29 cellular contexts compared by ENCODE assay signal in the genomic region with DNA sequence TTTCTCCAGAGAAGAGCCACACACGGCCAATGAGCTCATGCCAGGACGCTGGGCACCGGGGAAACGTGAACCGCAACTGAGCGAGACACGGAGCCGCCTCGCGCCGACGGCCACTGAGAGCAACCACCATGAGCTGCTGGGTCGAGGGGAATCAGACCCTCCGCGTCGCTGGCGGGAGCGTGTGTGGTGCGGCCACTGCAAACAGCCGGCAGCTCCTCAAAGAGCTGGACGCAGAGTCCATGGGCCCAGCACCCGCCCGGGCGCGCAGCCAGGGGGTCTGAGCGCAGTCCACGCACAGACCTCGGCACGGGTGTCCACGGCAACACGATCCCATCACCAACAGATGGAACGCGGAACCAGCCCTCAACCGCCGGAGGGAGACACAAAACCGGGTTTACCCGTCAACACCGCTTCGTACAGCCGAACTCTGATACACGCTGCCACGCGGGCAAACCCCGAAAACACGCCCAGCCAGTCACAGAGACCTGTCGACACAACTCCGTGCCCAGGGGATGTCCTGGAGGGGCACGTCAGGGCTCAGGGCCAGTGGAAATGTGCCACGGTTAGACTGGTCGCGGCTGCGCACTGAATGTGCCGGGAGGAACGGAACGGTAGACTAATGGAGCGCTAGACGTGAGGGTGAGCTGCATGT.
DNase-seq lines count a peak whose midpoint lies in the region; ATAC-seq, FAIRE-seq and TF ChIP-seq lines count a peak whose summit lies in the region.
"Had no signal": no experiment of that assay in that cellular context is flagged by ENCODE, and none has a peak within 500 bp of the region (broad histone marks: within the 10 kb centered on the region; RNA-seq: fewer than 3 reads in every experiment).

No MANE protein-coding gene starts in this region.

- DNase-seq in right atrium auricular region (ENCODE audit: low spot score) = peak; percentile 40
- no peak for DNase-seq in left cardiac atrium
- DNase-seq in kidney = peak; percentile 57
- peak in 1 of 2 donors; percentile 9 for DNase-seq in trophoblast cell
- no peak for DNase-seq in stimulated activated effector memory CD8-positive, alpha-beta T cell treated with anti-CD3 and anti-CD28 coated beads, Interleukin-12 subunit alpha, Interleukin-12 subunit beta, amount 100 ng/mL, for 72 hours (ENCODE audit: low spot score in 2 of 2)
- DNase-seq in Calu3 = no peak
- DNase-seq: activated CD8-positive, alpha-beta T cell treated with anti-CD3 and anti-CD28 coated beads, Interleukin-2, amount 10 ng/mL, durations not matched to agents 7 days and 5 days; activated naive CD4-positive, alpha-beta T cell treated with anti-CD3 and anti-CD28 coated beads for 36 hours; activated T-cell treated with anti-CD3 and anti-CD28 coated beads, Interleukin-2, amount 50 U/mL, for 4 hours; amniotic stem cell; Caco-2; cortex of kidney; endodermal cell; esophagus squamous epithelium; gastrocnemius medialis; hippocampal formation; KBM-7; left ventricle myocardium inferior; MG63; NCI-H1436 treated with DMSO at 0.1 percent for 48 hours; NK-92 treated with Interleukin-12 subunit alpha and Interleukin-12 subunit beta, amount 100 ng/mL, for 24 hours; T-cell had no signal

- no peaks in the 10 kb centered on the region for H3K36me3 Mint-ChIP-seq in stimulated activated effector memory CD8-positive, alpha-beta T cell treated with anti-CD3 and anti-CD28 coated beads, Interleukin-12 subunit alpha, Interleukin-12 subunit beta, amount 100 ng/mL, for 72 hours
- H3K36me3 Mint-ChIP-seq in Calu3 (ENCODE audit: insufficient read depth, unreplicated experiment) = peaks cover 11% of the 10 kb centered on the region
- H3K36me3 Mint-ChIP-seq: natural killer cell treated with Interleukin-12 subunit alpha and Interleukin-12 subunit beta and Interleukin-15 and Interleukin-18, amount 100 ng/mL, for 72 hours had no signal

- H3K79me2 ChIP-seq in trophoblast cell (ENCODE audit: control insufficient read depth, insufficient read depth, low read length, poor library complexity) = no peaks in the 10 kb centered on the region

- no peak overlapping the region for H4K8ac ChIP-seq in trophoblast cell (ENCODE audit: low read depth, low read length)

- H3K4me1 Mint-ChIP-seq in stimulated activated effector memory CD8-positive, alpha-beta T cell treated with anti-CD3 and anti-CD28 coated beads, Interleukin-12 subunit alpha, Interleukin-12 subunit beta, amount 100 ng/mL, for 72 hours = peaks cover 28% of the 10 kb centered on the region
- no peaks in the 10 kb centered on the region for H3K4me1 Mint-ChIP-seq in Calu3 (ENCODE audit: low read depth, unreplicated experiment)
- H3K4me1 Mint-ChIP-seq: endodermal cell had no signal

- CTCF ChIA-PET in Calu3 (lab: Charles Lee) = interaction anchor here (0.6 to 1.1 kb wide), 2 partner anchors 23 to 847 kb away, joined by 3 to 4 read pairs; no protein-coding TSS in a partner anchor

- H3K27me3 Mint-ChIP-seq in Calu3 (ENCODE audit: unreplicated experiment) = no peaks in the 10 kb centered on the region
- H3K27me3 Mint-ChIP-seq: T-cell had no signal

- no peak overlapping the region for H3K27ac ChIP-seq in right atrium auricular region
- H3K27ac ChIP-seq in kidney (ENCODE audit: low read depth in 2 of 2, low read length in 2 of 2) = no peak overlapping the region
- H3K27ac ChIP-seq in trophoblast cell (ENCODE audit: low read depth, low read length) = no peak overlapping the region
- H3K27ac ChIP-seq: breast epithelium, esophagus squamous epithelium, gastrocnemius medialis, SJSA1 had no signal

- no peaks in the 10 kb centered on the region for H3K27me3 ChIP-seq in right atrium auricular region
- H3K27me3 ChIP-seq in trophoblast cell (ENCODE audit: insufficient read depth, low read length) = no peaks in the 10 kb centered on the region
- H3K27me3 ChIP-seq: breast epithelium, esophagus squamous epithelium, gastrocnemius medialis, MG63, SJSA1 had no signal

- no peaks in the 10 kb centered on the region for H3K9me3 Mint-ChIP-seq in stimulated activated effector memory CD8-positive, alpha-beta T cell treated with anti-CD3 and anti-CD28 coated beads, Interleukin-12 subunit alpha, Interleukin-12 subunit beta, amount 100 ng/mL, for 72 hours
- H3K9me3 Mint-ChIP-seq in Calu3 (ENCODE audit: low read depth, unreplicated experiment) = no peaks in the 10 kb centered on the region
- H3K9me3 Mint-ChIP-seq: activated naive CD4-positive, alpha-beta T cell treated with anti-CD3 and anti-CD28 coated beads for 36 hours; activated T-cell treated with anti-CD3 and anti-CD28 coated beads, Interleukin-2, amount 50 U/mL, for 4 hours; endodermal cell; natural killer cell treated with Interleukin-12 subunit alpha and Interleukin-12 subunit beta and Interleukin-15 and Interleukin-18, amount 100 ng/mL, for 72 hours; T-cell had no signal

- H3K4me3 ChIP-seq in right atrium auricular region (no peak overlapping the region), kidney (ENCODE audit: low read length in 2 of 2) (no peak overlapping the region), trophoblast cell (ENCODE audit: low read depth, low read length) (no peak overlapping the region)
- H3K4me3 ChIP-seq: breast epithelium, esophagus squamous epithelium, gastrocnemius medialis, GM12878, left ventricle myocardium inferior, MG63, SJSA1 had no signal

- no peak overlapping the region for H3K23ac ChIP-seq in trophoblast cell (ENCODE audit: low read length)

- H2BK12ac ChIP-seq in trophoblast cell (ENCODE audit: low read length) = no peak overlapping the region

- no peak overlapping the region for H3K18ac ChIP-seq in trophoblast cell (ENCODE audit: low read length)

- H2BK120ac ChIP-seq in trophoblast cell (ENCODE audit: insufficient read depth, low read length, poor library complexity) = no peak overlapping the region

- H2BK5ac ChIP-seq in trophoblast cell (ENCODE audit: low read depth, low read length, poor library complexity) = no peak overlapping the region

- no peak overlapping the region for H3K4ac ChIP-seq in trophoblast cell (ENCODE audit: low read depth, low read length)

- no peak overlapping the region for H3K27ac Mint-ChIP-seq in stimulated activated effector memory CD8-positive, alpha-beta T cell treated with anti-CD3 and anti-CD28 coated beads, Interleukin-12 subunit alpha, Interleukin-12 subunit beta, amount 100 ng/mL, for 72 hours
- no peak overlapping the region for H3K27ac Mint-ChIP-seq in Calu3 (ENCODE audit: unreplicated experiment)
- H3K27ac Mint-ChIP-seq: activated CD8-positive, alpha-beta T cell treated with anti-CD3 and anti-CD28 coated beads, Interleukin-2, amount 10 ng/mL, durations not matched to agents 7 days and 5 days; activated naive CD4-positive, alpha-beta T cell treated with anti-CD3 and anti-CD28 coated beads for 36 hours; endodermal cell; natural killer cell treated with Interleukin-12 subunit alpha and Interleukin-12 subunit beta and Interleukin-15 and Interleukin-18, amount 100 ng/mL, for 72 hours; T-cell had no signal

- peak overlapping the region; percentile 41 for H3K14ac ChIP-seq in trophoblast cell (ENCODE audit: low read length)

- no TSS peak for BruUV-seq in Calu3 (replicated peaks; lab: Mats Ljungman, UMichigan)

- no peak for FAIRE-seq in kidney (lab: Jason Lieb, UNC)
- FAIRE-seq: GM19239 had no signal

- H3K9me3 ChIP-seq in right atrium auricular region = no peaks in the 10 kb centered on the region
- no peaks in the 10 kb centered on the region for H3K9me3 ChIP-seq in kidney (ENCODE audit: control insufficient read depth in 1 of 2, low read length in 2 of 2)
- no peaks in the 10 kb centered on the region for H3K9me3 ChIP-seq in trophoblast cell (ENCODE audit: insufficient read depth, low read depth, low read length)
- H3K9me3 ChIP-seq: breast epithelium, Caco-2, esophagus squamous epithelium, gastrocnemius medialis, left ventricle myocardium inferior, MG63, SJSA1 had no signal

- H3K9ac ChIP-seq in kidney (ENCODE audit: low read length in 2 of 2) = no peak overlapping the region
- H3K9ac ChIP-seq in trophoblast cell (ENCODE audit: low read length) = no peak overlapping the region

- no peak overlapping the region for H3K4me3 Mint-ChIP-seq in stimulated activated effector memory CD8-positive, alpha-beta T cell treated with anti-CD3 and anti-CD28 coated beads, Interleukin-12 subunit alpha, Interleukin-12 subunit beta, amount 100 ng/mL, for 72 hours
- no peak overlapping the region for H3K4me3 Mint-ChIP-seq in Calu3 (ENCODE audit: low read depth, unreplicated experiment)
- H3K4me3 Mint-ChIP-seq: activated CD8-positive, alpha-beta T cell treated with anti-CD3 and anti-CD28 coated beads, Interleukin-2, amount 10 ng/mL, durations not matched to agents 7 days and 5 days; activated naive CD4-positive, alpha-beta T cell treated with anti-CD3 and anti-CD28 coated beads for 36 hours; activated T-cell treated with anti-CD3 and anti-CD28 coated beads, Interleukin-2, amount 50 U/mL, for 4 hours; endodermal cell; natural killer cell treated with Interleukin-12 subunit alpha and Interleukin-12 subunit beta and Interleukin-15 and Interleukin-18, amount 100 ng/mL, for 72 hours; T-cell had no signal

- ATAC-seq in left cardiac atrium (no peak), HG03045 (IDR thresholded peaks at IDR 0.05; ENCODE audit: unreplicated experiment) (no peak), HG03378 (IDR thresholded peaks at IDR 0.05; ENCODE audit: unreplicated experiment) (no peak)
- ATAC-seq in stimulated activated effector memory CD8-positive, alpha-beta T cell treated with anti-CD3 and anti-CD28 coated beads, Interleukin-12 subunit alpha, Interleukin-12 subunit beta, amount 100 ng/mL, for 72 hours = no peak
- ATAC-seq: activated CD8-positive, alpha-beta T cell treated with anti-CD3 and anti-CD28 coated beads, Interleukin-2, amount 10 ng/mL, durations not matched to agents 7 days and 5 days; activated T-cell treated with anti-CD3 and anti-CD28 coated beads, Interleukin-2, amount 50 U/mL, for 4 hours; gastrocnemius medialis; T-cell had no signal

- intact Hi-C loops in left cardiac atrium (cut with DNase I) = no loop called here
- intact Hi-C loops in kidney (cut with DNase I) = no loop called here
- intact Hi-C loops in Calu3 (cut with micrococcal nuclease; ENCODE audit: unreplicated experiment) = no loop called here

- no peak overlapping the region for H3K4me2 ChIP-seq in trophoblast cell (ENCODE audit: low read length)

- H3K4me1 ChIP-seq in right atrium auricular region (peaks cover 0 to 19% of the 10 kb centered on the region in 2 donors), kidney (ENCODE audit: control insufficient read depth in 1 of 2, insufficient read depth in 1 of 2, low read depth in 1 of 2, low read length in 2 of 2) (peaks cover 0 to 3% of the 10 kb centered on the region in 2 donors), trophoblast cell (ENCODE audit: control insufficient read depth in 1 of 2, insufficient read depth in 2 of 2, low read length in 2 of 2) (peaks cover 2 to 7% of the 10 kb centered on the region in 2 experiments)
- H3K4me1 ChIP-seq: breast epithelium, Caco-2 had no signal

- no peak overlapping the region for H2AFZ ChIP-seq in trophoblast cell (ENCODE audit: insufficient read depth, low read length, poor library complexity)

- no peak for TF ChIP-seq CTCF in right atrium auricular region (IDR thresholded peaks at IDR 0.05)
- TF ChIP-seq CTCF in kidney (IDR thresholded peaks at IDR 0.05; ENCODE audit: borderline replicate concordance, extremely low read depth, insufficient read depth) = no peak
- TF ChIP-seq CTCF in Calu3 (IDR thresholded peaks at IDR 0.05; ENCODE audit: unreplicated experiment) = no peak

- H2AK5ac ChIP-seq in trophoblast cell (ENCODE audit: low read length) = no peak overlapping the region

- no peaks in the 10 kb centered on the region for H3K36me3 ChIP-seq in right atrium auricular region
- no peaks in the 10 kb centered on the region for H3K36me3 ChIP-seq in kidney (ENCODE audit: control insufficient read depth in 1 of 2, insufficient read depth in 2 of 2, low read length in 2 of 2)
- H3K36me3 ChIP-seq in trophoblast cell (ENCODE audit: control insufficient read depth in 1 of 2, insufficient read depth in 2 of 2, low read length in 2 of 2) = peaks cover 0 to 2% of the 10 kb centered on the region in 2 experiments
- H3K36me3 ChIP-seq: breast epithelium, gastrocnemius medialis, MG63, SJSA1 had no signal

- no peak overlapping the region for H4K91ac ChIP-seq in trophoblast cell (ENCODE audit: low read depth, low read length)

- no peak overlapping the region for H4K12ac ChIP-seq in trophoblast cell (ENCODE audit: low read depth, low read length)

- H3K79me1 ChIP-seq in trophoblast cell (ENCODE audit: low read length) = no peaks in the 10 kb centered on the region

- no CpG with 5 or more reads among the region's 57 CpGs for WGBS in trophoblast cell (ENCODE audit: extremely low coverage, insufficient coverage, insufficient read length)

Comparison
In these comparisons a context has a peak if more than half of its experiments do, and no peak if none do; other contexts are left out.
1. DNase-seq: peak in right atrium auricular region (single experiment) and kidney (single experiment); none in left cardiac atrium (single experiment), stimulated activated effector memory CD8-positive, alpha-beta T cell treated with anti-CD3 and anti-CD28 coated beads, Interleukin-12 subunit alpha, Interleukin-12 subunit beta, amount 100 ng/mL, for 72 hours (0 of 2) and Calu3 (single experiment).